In genomic region chr1:94440088-94440487, GRCh38 we compare ENCODE assay signal across 13 cellular contexts.
"Had no signal": no experiment of that assay in that cellular context is flagged by ENCODE, and none has a peak within 500 bp of the region (broad histone marks: within the 10 kb centered on the region; RNA-seq: fewer than 3 reads in every experiment).

No MANE protein-coding gene starts in this region.

- H3K36me3 ChIP-seq: left lung, thoracic aorta, uterus had no signal

- DNase-seq: activated B cell treated with CpG ODN at 0.5 μM for 24 hours; activated CD4-positive, alpha-beta T cell treated with anti-CD3 and anti-CD28 coated beads, Interleukin-2, amount 50 U/mL, for 1 hour; activated effector memory CD4-positive, alpha-beta T cell treated with Interleukin-2 at 50 U/mL for 16 hours; activated T-cell treated with anti-CD3 and anti-CD28 coated beads, Interleukin-2, amount 50 U/mL, for 1 hour; amygdala; dermis blood vessel endothelial cell; left lung; stimulated activated CD4-positive, alpha-beta T cell treated with anti-CD3 and anti-CD28 coated beads, Interleukin-4, amount 100 ng/mL, for 4 hours; stimulated activated naive CD8-positive, alpha-beta T cell treated with anti-CD3 and anti-CD28 coated beads, Interleukin-15, amount 100 ng/mL, for 72 hours; T-helper 2 cell; uterus had no signal

- H3K27me3 ChIP-seq: left lung, uterus had no signal

- H3K4me1 ChIP-seq: left lung, uterus had no signal

- ATAC-seq: activated naive CD4-positive, alpha-beta T cell treated with anti-CD3 and anti-CD28 coated beads, Interleukin-2, amount 50 U/mL, for 72 hours; left lung; stimulated activated naive CD8-positive, alpha-beta T cell treated with anti-CD3 and anti-CD28 coated beads, Interleukin-15, amount 100 ng/mL, for 72 hours had no signal

- H3K27ac ChIP-seq: left lung, thoracic aorta, uterus had no signal

- H3K4me3 ChIP-seq: left lung, thoracic aorta, uterus had no signal
